8 cellular contexts compared by ENCODE assay signal in genomic region chr5:34189752-34190411, GRCh38.
A peak's percentile ranks its signal among the peaks of the same experiment; 100 is the strongest.
DNase-seq lines count a peak whose midpoint lies in the region; ATAC-seq and TF ChIP-seq lines count a peak whose summit lies in the region.
"Not testable (repeated sequence)": the region's sequence is repeated elsewhere in the genome, so short reads cannot be mapped to it uniquely, and the experiment has no call there.

No MANE protein-coding gene starts in this region.

- intact Hi-C loops in CD14-positive monocyte (cut with micrococcal nuclease) = not testable (repeated sequence)

- DNase-seq in CD14-positive monocyte (ENCODE audit: low spot score) (peak; percentile 52), HCEC 1CT (peak; percentile 1), T-helper 1 cell (peak in 4 of 5 donors; percentile 3 to 38 (median 17)), epithelial cell of esophagus (ENCODE audit: low read depth) (peak; percentile 27), iPS-NIHi11 (ENCODE audit: low spot score) (peak; percentile 4)
- DNase-seq in activated naive CD8-positive, alpha-beta T cell treated with anti-CD3 and anti-CD28 coated beads for 36 hours = peak; percentile 23
- DNase-seq in nephron progenitor cell = not testable (repeated sequence)
- DNase-seq in stimulated activated effector memory CD8-positive, alpha-beta T cell treated with anti-CD3 and anti-CD28 coated beads, Interleukin-12 subunit alpha, Interleukin-12 subunit beta, amount 100 ng/mL, for 72 hours (ENCODE audit: low spot score in 2 of 2) = peak; percentile 34 to 67

- not testable (repeated sequence) for TF ChIP-seq CTCF in CD14-positive monocyte (IDR thresholded peaks at IDR 0.05); epithelial cell of esophagus (IDR thresholded peaks at IDR 0.05; ENCODE audit: insufficient read depth, low read depth, low read length, missing control alignments); nephron progenitor cell (IDR thresholded peaks at IDR 0.05)

- peaks cover 39 to 41% of the 10 kb centered on the region in 2 donors for H3K36me3 Mint-ChIP-seq in CD14-positive monocyte
- peaks cover 37% of the 10 kb centered on the region for H3K36me3 Mint-ChIP-seq in activated naive CD8-positive, alpha-beta T cell treated with anti-CD3 and anti-CD28 coated beads for 36 hours
- H3K36me3 Mint-ChIP-seq in nephron progenitor cell (ENCODE audit: low read depth) = peaks cover 59% of the 10 kb centered on the region
- peaks cover 33% of the 10 kb centered on the region for H3K36me3 Mint-ChIP-seq in stimulated activated effector memory CD8-positive, alpha-beta T cell treated with anti-CD3 and anti-CD28 coated beads, Interleukin-12 subunit alpha, Interleukin-12 subunit beta, amount 100 ng/mL, for 72 hours

- not testable (repeated sequence) for H3K4me3 ChIP-seq in epithelial cell of esophagus (ENCODE audit: low read length)

- not testable (repeated sequence) for H3K27me3 Mint-ChIP-seq in CD14-positive monocyte (ENCODE audit: low read depth in 3 of 3); activated naive CD8-positive, alpha-beta T cell treated with anti-CD3 and anti-CD28 coated beads for 36 hours; nephron progenitor cell (ENCODE audit: low read depth, poor library complexity)

- ATAC-seq in stimulated activated effector memory CD8-positive, alpha-beta T cell treated with anti-CD3 and anti-CD28 coated beads, Interleukin-12 subunit alpha, Interleukin-12 subunit beta, amount 100 ng/mL, for 72 hours = not testable (repeated sequence)

- peaks cover 5 to 33% (median 12%) of the 10 kb centered on the region in 7 donors for H3K9me3 Mint-ChIP-seq in CD14-positive monocyte
- not testable (repeated sequence) for H3K9me3 Mint-ChIP-seq in activated naive CD8-positive, alpha-beta T cell treated with anti-CD3 and anti-CD28 coated beads for 36 hours; stimulated activated effector memory CD8-positive, alpha-beta T cell treated with anti-CD3 and anti-CD28 coated beads, Interleukin-12 subunit alpha, Interleukin-12 subunit beta, amount 100 ng/mL, for 72 hours
- H3K9me3 Mint-ChIP-seq in nephron progenitor cell = peaks cover 12% of the 10 kb centered on the region

- not testable (repeated sequence) for H3K4me3 Mint-ChIP-seq in CD14-positive monocyte; activated naive CD8-positive, alpha-beta T cell treated with anti-CD3 and anti-CD28 coated beads for 36 hours; nephron progenitor cell; stimulated activated effector memory CD8-positive, alpha-beta T cell treated with anti-CD3 and anti-CD28 coated beads, Interleukin-12 subunit alpha, Interleukin-12 subunit beta, amount 100 ng/mL, for 72 hours

- not testable (repeated sequence) for H3K4me1 Mint-ChIP-seq in CD14-positive monocyte; activated naive CD8-positive, alpha-beta T cell treated with anti-CD3 and anti-CD28 coated beads for 36 hours
- H3K4me1 Mint-ChIP-seq in nephron progenitor cell = peaks cover 33% of the 10 kb centered on the region
- H3K4me1 Mint-ChIP-seq in stimulated activated effector memory CD8-positive, alpha-beta T cell treated with anti-CD3 and anti-CD28 coated beads, Interleukin-12 subunit alpha, Interleukin-12 subunit beta, amount 100 ng/mL, for 72 hours = peaks cover 40% of the 10 kb centered on the region

- peak overlapping the region in 1 of 7 donors; percentile 11 for H3K27ac Mint-ChIP-seq in CD14-positive monocyte
- not testable (repeated sequence) for H3K27ac Mint-ChIP-seq in activated naive CD8-positive, alpha-beta T cell treated with anti-CD3 and anti-CD28 coated beads for 36 hours
- H3K27ac Mint-ChIP-seq in nephron progenitor cell = peak overlapping the region; percentile 4
- peak overlapping the region; percentile 16 for H3K27ac Mint-ChIP-seq in stimulated activated effector memory CD8-positive, alpha-beta T cell treated with anti-CD3 and anti-CD28 coated beads, Interleukin-12 subunit alpha, Interleukin-12 subunit beta, amount 100 ng/mL, for 72 hours
